In the genomic region with DNA sequence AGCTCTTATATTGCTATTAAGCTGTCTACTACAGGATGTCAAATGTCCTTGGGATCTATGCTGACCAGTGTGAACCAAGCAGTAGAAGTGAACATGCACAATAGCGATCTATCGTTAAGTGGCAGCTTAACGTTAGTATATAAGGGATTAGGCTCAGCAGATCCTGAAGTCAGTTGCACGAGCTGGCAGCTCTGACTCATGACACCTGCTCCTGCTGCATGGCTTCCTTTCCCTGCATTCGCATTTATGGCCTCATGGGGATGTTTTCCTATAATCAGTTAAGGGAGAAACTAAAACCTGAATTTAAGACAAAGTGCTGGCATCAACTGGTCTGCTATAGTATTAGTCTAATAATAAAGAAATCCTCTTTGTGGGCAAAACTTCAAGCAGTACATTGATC, we compare ENCODE assay signal across 2 cellular contexts.
TF ChIP-seq lines count a peak whose summit lies in the region.

No MANE protein-coding gene starts in this region.

TF ChIP-seq in HEK293, 187 proteins besides CTCF, POLR2A, EP300 and RAD21 (continued from another document):
- TF ChIP-seq, protein P1, sequence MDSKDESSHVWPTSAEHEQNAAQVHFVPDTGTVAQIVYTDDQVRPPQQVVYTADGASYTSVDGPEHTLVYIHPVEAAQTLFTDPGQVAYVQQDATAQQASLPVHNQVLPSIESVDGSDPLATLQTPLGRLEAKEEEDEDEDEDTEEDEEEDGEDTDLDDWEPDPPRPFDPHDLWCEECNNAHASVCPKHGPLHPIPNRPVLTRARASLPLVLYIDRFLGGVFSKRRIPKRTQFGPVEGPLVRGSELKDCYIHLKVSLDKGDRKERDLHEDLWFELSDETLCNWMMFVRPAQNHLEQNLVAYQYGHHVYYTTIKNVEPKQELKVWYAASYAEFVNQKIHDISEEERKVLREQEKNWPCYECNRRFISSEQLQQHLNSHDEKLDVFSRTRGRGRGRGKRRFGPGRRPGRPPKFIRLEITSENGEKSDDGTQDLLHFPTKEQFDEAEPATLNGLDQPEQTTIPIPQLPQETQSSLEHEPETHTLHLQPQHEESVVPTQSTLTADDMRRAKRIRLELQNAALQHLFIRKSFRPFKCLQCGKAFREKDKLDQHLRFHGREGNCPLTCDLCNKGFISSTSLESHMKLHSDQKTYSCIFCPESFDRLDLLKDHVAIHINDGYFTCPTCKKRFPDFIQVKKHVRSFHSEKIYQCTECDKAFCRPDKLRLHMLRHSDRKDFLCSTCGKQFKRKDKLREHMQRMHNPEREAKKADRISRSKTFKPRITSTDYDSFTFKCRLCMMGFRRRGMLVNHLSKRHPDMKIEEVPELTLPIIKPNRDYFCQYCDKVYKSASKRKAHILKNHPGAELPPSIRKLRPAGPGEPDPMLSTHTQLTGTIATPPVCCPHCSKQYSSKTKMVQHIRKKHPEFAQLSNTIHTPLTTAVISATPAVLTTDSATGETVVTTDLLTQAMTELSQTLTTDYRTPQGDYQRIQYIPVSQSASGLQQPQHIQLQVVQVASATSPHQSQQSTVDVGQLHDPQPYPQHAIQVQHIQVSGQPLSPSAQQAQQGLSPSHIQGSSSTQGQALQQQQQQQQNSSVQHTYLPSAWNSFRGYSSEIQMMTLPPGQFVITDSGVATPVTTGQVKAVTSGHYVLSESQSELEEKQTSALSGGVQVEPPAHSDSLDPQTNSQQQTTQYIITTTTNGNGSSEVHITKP (tag by site-specific recombination; IDR thresholded peaks at IDR 0.05): no peak

TF ChIP-seq in SK-N-SH, 30 proteins besides CTCF, POLR2A, EP300 and RAD21 (continued from another document):
- no peak for TF ChIP-seq REST (IDR thresholded peaks at IDR 0.05; ENCODE audit: low read depth, low read length)
- TF ChIP-seq RXRA (IDR thresholded peaks at IDR 0.05; ENCODE audit: borderline replicate concordance, low read depth): no peak
- no peak for TF ChIP-seq ZBTB33 (IDR thresholded peaks at IDR 0.05; ENCODE audit: borderline replicate concordance, low read depth)
- TF ChIP-seq GATA2 (CRISPR knock-in tag; IDR thresholded peaks at IDR 0.05): no peak
- no peak for TF ChIP-seq RCOR1 (IDR thresholded peaks at IDR 0.05; ENCODE audit: low read length)
- no peak for TF ChIP-seq MXI1 (IDR thresholded peaks at IDR 0.05; ENCODE audit: low read depth, low read length)
